1 cellular context compared by ENCODE assay signal in the genomic region with DNA sequence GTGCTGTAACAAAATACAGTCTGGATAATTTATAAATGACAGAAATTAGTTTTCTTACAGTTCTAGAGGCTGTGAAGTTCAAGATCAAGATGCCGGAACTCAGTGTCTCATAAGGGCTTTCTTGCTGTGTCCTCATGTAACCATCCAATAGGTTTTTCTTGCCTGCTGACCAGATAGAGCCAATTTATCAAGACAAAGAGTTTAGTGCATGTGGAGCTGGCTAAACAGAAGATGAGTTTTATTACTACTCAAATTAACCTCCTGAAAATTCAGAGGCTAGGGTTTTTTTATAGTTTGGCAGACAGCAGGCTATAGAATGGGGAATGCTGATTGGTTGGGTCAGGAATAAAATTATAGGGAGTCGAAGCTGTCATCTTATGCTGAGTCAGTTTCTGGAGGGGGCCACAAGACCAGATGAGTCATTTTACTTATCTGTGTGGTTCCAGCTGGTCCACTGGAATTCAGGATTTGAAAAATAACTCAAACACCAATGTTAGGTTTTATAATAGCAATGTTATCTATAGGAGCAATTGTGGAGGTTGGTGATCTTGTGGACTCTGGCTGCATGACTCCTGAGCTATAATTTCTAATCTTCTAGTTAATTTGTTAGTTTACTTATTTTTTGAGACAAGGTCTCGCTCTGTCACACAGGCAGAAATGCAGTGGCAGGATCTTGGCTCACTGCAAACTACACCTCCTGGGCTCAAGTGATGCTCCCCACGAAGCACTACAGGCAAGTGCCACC.
TF ChIP-seq lines count a peak whose summit lies in the region.

No MANE protein-coding gene starts in this region.

TF ChIP-seq in K562, 482 proteins besides CTCF, POLR2A, EP300 and RAD21 (continued from another document and continues in another):
- TF ChIP-seq KAT2B (IDR thresholded peaks at IDR 0.05; ENCODE audit: low read depth, low read length): no peak
- TF ChIP-seq, protein P1, sequence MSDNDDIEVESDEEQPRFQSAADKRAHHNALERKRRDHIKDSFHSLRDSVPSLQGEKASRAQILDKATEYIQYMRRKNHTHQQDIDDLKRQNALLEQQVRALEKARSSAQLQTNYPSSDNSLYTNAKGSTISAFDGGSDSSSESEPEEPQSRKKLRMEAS (CRISPR knock-in tag; IDR thresholded peaks at IDR 0.05): no peak
- no peak for TF ChIP-seq DIDO1 (tag; IDR thresholded peaks at IDR 0.05; ENCODE audit: low read depth)
- TF ChIP-seq, protein P2, sequence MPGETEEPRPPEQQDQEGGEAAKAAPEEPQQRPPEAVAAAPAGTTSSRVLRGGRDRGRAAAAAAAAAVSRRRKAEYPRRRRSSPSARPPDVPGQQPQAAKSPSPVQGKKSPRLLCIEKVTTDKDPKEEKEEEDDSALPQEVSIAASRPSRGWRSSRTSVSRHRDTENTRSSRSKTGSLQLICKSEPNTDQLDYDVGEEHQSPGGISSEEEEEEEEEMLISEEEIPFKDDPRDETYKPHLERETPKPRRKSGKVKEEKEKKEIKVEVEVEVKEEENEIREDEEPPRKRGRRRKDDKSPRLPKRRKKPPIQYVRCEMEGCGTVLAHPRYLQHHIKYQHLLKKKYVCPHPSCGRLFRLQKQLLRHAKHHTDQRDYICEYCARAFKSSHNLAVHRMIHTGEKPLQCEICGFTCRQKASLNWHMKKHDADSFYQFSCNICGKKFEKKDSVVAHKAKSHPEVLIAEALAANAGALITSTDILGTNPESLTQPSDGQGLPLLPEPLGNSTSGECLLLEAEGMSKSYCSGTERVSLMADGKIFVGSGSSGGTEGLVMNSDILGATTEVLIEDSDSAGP (CRISPR knock-in tag; IDR thresholded peaks at IDR 0.05): no peak
- no peak for TF ChIP-seq SMC3 (conservative IDR thresholded peaks at IDR 0.05; ENCODE audit: insufficient read depth, low read depth, low read length)
- TF ChIP-seq HMGN3 (IDR thresholded peaks at IDR 0.05; ENCODE audit: borderline replicate concordance, extremely low read depth, insufficient read length, low read depth, low read length): peak; percentile 97
- TF ChIP-seq CBX2 (IDR thresholded peaks at IDR 0.05; ENCODE audit: insufficient read depth, low read length, poor library complexity, severe bottlenecking): no peak
- TF ChIP-seq ZZZ3 (IDR thresholded peaks at IDR 0.05): no peak
- TF ChIP-seq, protein P3, sequence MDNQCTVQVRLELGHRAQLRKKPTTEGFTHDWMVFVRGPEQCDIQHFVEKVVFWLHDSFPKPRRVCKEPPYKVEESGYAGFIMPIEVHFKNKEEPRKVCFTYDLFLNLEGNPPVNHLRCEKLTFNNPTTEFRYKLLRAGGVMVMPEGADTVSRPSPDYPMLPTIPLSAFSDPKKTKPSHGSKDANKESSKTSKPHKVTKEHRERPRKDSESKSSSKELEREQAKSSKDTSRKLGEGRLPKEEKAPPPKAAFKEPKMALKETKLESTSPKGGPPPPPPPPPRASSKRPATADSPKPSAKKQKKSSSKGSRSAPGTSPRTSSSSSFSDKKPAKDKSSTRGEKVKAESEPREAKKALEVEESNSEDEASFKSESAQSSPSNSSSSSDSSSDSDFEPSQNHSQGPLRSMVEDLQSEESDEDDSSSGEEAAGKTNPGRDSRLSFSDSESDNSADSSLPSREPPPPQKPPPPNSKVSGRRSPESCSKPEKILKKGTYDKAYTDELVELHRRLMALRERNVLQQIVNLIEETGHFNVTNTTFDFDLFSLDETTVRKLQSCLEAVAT (IDR thresholded peaks at IDR 0.05): peak in 1 of 2 experiments; percentile 54; a peak in 1 of 4 replicates
- peak; percentile 99 for TF ChIP-seq KDM1A (IDR thresholded peaks at IDR 0.05)
- no peak for TF ChIP-seq PTRF (tag; IDR thresholded peaks at IDR 0.05)
- no peak for TF ChIP-seq CBX1 (IDR thresholded peaks at IDR 0.05; ENCODE audit: low read depth)
- peak; percentile 97 for TF ChIP-seq TAL1 (IDR thresholded peaks at IDR 0.05)
- no peak for TF ChIP-seq SRSF7 (optimal IDR thresholded peaks at IDR 0.05; ENCODE audit: low read depth, low read length)
- TF ChIP-seq CC2D1A (IDR thresholded peaks at IDR 0.05): peak; percentile 93
- TF ChIP-seq CCNT2 (IDR thresholded peaks at IDR 0.05; ENCODE audit: borderline replicate concordance, extremely low read depth, insufficient read length, low read depth, low read length): peak; percentile 99
- TF ChIP-seq, protein P4, sequence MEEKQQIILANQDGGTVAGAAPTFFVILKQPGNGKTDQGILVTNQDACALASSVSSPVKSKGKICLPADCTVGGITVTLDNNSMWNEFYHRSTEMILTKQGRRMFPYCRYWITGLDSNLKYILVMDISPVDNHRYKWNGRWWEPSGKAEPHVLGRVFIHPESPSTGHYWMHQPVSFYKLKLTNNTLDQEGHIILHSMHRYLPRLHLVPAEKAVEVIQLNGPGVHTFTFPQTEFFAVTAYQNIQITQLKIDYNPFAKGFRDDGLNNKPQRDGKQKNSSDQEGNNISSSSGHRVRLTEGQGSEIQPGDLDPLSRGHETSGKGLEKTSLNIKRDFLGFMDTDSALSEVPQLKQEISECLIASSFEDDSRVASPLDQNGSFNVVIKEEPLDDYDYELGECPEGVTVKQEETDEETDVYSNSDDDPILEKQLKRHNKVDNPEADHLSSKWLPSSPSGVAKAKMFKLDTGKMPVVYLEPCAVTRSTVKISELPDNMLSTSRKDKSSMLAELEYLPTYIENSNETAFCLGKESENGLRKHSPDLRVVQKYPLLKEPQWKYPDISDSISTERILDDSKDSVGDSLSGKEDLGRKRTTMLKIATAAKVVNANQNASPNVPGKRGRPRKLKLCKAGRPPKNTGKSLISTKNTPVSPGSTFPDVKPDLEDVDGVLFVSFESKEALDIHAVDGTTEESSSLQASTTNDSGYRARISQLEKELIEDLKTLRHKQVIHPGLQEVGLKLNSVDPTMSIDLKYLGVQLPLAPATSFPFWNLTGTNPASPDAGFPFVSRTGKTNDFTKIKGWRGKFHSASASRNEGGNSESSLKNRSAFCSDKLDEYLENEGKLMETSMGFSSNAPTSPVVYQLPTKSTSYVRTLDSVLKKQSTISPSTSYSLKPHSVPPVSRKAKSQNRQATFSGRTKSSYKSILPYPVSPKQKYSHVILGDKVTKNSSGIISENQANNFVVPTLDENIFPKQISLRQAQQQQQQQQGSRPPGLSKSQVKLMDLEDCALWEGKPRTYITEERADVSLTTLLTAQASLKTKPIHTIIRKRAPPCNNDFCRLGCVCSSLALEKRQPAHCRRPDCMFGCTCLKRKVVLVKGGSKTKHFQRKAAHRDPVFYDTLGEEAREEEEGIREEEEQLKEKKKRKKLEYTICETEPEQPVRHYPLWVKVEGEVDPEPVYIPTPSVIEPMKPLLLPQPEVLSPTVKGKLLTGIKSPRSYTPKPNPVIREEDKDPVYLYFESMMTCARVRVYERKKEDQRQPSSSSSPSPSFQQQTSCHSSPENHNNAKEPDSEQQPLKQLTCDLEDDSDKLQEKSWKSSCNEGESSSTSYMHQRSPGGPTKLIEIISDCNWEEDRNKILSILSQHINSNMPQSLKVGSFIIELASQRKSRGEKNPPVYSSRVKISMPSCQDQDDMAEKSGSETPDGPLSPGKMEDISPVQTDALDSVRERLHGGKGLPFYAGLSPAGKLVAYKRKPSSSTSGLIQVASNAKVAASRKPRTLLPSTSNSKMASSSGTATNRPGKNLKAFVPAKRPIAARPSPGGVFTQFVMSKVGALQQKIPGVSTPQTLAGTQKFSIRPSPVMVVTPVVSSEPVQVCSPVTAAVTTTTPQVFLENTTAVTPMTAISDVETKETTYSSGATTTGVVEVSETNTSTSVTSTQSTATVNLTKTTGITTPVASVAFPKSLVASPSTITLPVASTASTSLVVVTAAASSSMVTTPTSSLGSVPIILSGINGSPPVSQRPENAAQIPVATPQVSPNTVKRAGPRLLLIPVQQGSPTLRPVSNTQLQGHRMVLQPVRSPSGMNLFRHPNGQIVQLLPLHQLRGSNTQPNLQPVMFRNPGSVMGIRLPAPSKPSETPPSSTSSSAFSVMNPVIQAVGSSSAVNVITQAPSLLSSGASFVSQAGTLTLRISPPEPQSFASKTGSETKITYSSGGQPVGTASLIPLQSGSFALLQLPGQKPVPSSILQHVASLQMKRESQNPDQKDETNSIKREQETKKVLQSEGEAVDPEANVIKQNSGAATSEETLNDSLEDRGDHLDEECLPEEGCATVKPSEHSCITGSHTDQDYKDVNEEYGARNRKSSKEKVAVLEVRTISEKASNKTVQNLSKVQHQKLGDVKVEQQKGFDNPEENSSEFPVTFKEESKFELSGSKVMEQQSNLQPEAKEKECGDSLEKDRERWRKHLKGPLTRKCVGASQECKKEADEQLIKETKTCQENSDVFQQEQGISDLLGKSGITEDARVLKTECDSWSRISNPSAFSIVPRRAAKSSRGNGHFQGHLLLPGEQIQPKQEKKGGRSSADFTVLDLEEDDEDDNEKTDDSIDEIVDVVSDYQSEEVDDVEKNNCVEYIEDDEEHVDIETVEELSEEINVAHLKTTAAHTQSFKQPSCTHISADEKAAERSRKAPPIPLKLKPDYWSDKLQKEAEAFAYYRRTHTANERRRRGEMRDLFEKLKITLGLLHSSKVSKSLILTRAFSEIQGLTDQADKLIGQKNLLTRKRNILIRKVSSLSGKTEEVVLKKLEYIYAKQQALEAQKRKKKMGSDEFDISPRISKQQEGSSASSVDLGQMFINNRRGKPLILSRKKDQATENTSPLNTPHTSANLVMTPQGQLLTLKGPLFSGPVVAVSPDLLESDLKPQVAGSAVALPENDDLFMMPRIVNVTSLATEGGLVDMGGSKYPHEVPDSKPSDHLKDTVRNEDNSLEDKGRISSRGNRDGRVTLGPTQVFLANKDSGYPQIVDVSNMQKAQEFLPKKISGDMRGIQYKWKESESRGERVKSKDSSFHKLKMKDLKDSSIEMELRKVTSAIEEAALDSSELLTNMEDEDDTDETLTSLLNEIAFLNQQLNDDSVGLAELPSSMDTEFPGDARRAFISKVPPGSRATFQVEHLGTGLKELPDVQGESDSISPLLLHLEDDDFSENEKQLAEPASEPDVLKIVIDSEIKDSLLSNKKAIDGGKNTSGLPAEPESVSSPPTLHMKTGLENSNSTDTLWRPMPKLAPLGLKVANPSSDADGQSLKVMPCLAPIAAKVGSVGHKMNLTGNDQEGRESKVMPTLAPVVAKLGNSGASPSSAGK (IDR thresholded peaks at IDR 0.05): no peak
- TF ChIP-seq HCFC1 (IDR thresholded peaks at IDR 0.05; ENCODE audit: low read depth, low read length): no peak
- TF ChIP-seq, protein P5, sequence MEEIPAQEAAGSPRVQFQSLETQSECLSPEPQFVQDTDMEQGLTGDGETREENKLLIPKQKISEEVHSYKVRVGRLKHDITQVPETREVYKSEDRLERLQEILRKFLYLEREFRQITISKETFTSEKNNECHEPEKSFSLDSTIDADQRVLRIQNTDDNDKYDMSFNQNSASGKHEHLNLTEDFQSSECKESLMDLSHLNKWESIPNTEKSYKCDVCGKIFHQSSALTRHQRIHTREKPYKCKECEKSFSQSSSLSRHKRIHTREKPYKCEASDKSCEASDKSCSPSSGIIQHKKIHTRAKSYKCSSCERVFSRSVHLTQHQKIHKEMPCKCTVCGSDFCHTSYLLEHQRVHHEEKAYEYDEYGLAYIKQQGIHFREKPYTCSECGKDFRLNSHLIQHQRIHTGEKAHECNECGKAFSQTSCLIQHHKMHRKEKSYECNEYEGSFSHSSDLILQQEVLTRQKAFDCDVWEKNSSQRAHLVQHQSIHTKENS (CRISPR knock-in tag; IDR thresholded peaks at IDR 0.05): no peak
- no peak for TF ChIP-seq TAF1 (IDR thresholded peaks at IDR 0.05; ENCODE audit: control insufficient read depth, extremely low read depth, insufficient read depth, low read length, severe bottlenecking)
- no peak for TF ChIP-seq WHSC1 (IDR thresholded peaks at IDR 0.05; ENCODE audit: low read length)
- TF ChIP-seq, protein P6, sequence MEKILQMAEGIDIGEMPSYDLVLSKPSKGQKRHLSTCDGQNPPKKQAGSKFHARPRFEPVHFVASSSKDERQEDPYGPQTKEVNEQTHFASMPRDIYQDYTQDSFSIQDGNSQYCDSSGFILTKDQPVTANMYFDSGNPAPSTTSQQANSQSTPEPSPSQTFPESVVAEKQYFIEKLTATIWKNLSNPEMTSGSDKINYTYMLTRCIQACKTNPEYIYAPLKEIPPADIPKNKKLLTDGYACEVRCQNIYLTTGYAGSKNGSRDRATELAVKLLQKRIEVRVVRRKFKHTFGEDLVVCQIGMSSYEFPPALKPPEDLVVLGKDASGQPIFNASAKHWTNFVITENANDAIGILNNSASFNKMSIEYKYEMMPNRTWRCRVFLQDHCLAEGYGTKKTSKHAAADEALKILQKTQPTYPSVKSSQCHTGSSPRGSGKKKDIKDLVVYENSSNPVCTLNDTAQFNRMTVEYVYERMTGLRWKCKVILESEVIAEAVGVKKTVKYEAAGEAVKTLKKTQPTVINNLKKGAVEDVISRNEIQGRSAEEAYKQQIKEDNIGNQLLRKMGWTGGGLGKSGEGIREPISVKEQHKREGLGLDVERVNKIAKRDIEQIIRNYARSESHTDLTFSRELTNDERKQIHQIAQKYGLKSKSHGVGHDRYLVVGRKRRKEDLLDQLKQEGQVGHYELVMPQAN (IDR thresholded peaks at IDR 0.05; ENCODE audit: borderline replicate concordance): no peak
- no peak for TF ChIP-seq ARID2 (IDR thresholded peaks at IDR 0.05)
- TF ChIP-seq, protein P7, sequence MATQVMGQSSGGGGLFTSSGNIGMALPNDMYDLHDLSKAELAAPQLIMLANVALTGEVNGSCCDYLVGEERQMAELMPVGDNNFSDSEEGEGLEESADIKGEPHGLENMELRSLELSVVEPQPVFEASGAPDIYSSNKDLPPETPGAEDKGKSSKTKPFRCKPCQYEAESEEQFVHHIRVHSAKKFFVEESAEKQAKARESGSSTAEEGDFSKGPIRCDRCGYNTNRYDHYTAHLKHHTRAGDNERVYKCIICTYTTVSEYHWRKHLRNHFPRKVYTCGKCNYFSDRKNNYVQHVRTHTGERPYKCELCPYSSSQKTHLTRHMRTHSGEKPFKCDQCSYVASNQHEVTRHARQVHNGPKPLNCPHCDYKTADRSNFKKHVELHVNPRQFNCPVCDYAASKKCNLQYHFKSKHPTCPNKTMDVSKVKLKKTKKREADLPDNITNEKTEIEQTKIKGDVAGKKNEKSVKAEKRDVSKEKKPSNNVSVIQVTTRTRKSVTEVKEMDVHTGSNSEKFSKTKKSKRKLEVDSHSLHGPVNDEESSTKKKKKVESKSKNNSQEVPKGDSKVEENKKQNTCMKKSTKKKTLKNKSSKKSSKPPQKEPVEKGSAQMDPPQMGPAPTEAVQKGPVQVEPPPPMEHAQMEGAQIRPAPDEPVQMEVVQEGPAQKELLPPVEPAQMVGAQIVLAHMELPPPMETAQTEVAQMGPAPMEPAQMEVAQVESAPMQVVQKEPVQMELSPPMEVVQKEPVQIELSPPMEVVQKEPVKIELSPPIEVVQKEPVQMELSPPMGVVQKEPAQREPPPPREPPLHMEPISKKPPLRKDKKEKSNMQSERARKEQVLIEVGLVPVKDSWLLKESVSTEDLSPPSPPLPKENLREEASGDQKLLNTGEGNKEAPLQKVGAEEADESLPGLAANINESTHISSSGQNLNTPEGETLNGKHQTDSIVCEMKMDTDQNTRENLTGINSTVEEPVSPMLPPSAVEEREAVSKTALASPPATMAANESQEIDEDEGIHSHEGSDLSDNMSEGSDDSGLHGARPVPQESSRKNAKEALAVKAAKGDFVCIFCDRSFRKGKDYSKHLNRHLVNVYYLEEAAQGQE (CRISPR knock-in tag; IDR thresholded peaks at IDR 0.05; ENCODE audit: low read depth): no peak
- TF ChIP-seq, protein P8, sequence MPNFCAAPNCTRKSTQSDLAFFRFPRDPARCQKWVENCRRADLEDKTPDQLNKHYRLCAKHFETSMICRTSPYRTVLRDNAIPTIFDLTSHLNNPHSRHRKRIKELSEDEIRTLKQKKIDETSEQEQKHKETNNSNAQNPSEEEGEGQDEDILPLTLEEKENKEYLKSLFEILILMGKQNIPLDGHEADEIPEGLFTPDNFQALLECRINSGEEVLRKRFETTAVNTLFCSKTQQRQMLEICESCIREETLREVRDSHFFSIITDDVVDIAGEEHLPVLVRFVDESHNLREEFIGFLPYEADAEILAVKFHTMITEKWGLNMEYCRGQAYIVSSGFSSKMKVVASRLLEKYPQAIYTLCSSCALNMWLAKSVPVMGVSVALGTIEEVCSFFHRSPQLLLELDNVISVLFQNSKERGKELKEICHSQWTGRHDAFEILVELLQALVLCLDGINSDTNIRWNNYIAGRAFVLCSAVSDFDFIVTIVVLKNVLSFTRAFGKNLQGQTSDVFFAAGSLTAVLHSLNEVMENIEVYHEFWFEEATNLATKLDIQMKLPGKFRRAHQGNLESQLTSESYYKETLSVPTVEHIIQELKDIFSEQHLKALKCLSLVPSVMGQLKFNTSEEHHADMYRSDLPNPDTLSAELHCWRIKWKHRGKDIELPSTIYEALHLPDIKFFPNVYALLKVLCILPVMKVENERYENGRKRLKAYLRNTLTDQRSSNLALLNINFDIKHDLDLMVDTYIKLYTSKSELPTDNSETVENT (CRISPR knock-in tag; IDR thresholded peaks at IDR 0.05): no peak
